In the genomic region with DNA sequence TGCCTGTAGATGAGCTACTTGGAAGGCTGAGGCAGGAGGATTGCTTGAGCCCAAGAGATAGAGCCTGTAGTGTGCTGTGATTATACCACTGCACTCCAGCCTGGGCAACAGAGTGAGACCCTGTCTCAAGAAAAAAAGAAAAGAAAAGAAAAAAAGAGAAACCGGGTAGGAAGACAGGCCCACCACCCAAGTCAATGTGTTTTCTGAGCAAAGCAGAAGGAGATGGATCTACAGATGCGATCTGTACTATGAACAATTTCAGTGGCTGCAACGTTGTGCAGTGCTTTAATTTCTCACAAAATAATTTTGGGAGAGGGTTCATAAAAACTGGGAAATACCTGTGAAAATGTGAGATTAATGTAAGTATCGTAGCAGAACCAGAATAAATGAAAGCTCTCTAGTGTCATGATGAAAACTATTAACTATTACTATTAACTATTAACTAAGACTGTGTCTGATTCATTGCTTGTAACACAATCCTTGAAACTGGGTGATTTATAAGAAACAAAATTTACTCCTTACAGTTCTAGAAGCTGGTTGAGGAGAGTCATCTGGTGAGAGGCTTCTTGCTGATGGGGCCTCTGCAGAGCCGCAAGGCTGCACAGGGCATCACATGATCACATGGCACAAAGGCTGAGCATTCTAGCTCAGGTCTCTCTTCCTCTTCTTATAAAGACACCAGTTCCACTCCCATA, we compare ENCODE assay signal across 9 cellular contexts.
DNase-seq lines count a peak whose midpoint lies in the region; ATAC-seq and TF ChIP-seq lines count a peak whose summit lies in the region.
"Had no signal": no experiment of that assay in that cellular context is flagged by ENCODE, and none has a peak within 500 bp of the region (broad histone marks: within the 10 kb centered on the region; RNA-seq: fewer than 3 reads in every experiment).

No MANE protein-coding gene starts in this region.

- no peaks in the 10 kb centered on the region for H3K79me2 ChIP-seq in trophoblast cell (ENCODE audit: control insufficient read depth, insufficient read depth, low read length, poor library complexity)

- H3K9ac ChIP-seq in trophoblast cell (ENCODE audit: low read length) (no peak overlapping the region), colonic mucosa (ENCODE audit: low read depth in 2 of 2, low read length in 2 of 2) (no peak overlapping the region)

- no peak for TF ChIP-seq CTCF in activated CD8-positive, alpha-beta T cell treated with anti-CD3 and anti-CD28 coated beads for 36 hours (IDR thresholded peaks at IDR 0.05)
- no peak for TF ChIP-seq CTCF in VCaP (conservative IDR thresholded peaks at IDR 0.05)
- no peak for TF ChIP-seq CTCF in colonic mucosa (IDR thresholded peaks at IDR 0.05)
- no peak for TF ChIP-seq CTCF in heart left ventricle (IDR thresholded peaks at IDR 0.05)

- peak overlapping the region; percentile 19 for H4K8ac ChIP-seq in trophoblast cell (ENCODE audit: low read depth, low read length)

- H3K4me1 ChIP-seq in trophoblast cell (ENCODE audit: control insufficient read depth in 1 of 2, insufficient read depth in 2 of 2, low read length in 2 of 2), result peaks cover 2 to 4% of the 10 kb centered on the region in 2 experiments
- no peaks in the 10 kb centered on the region for H3K4me1 ChIP-seq in colonic mucosa
- peaks cover 0 to 41% (median 13%) of the 10 kb centered on the region in 12 donors for H3K4me1 ChIP-seq in heart left ventricle

- no peak overlapping the region for H3K4me3 ChIP-seq in trophoblast cell (ENCODE audit: low read depth, low read length)
- no peak overlapping the region for H3K4me3 ChIP-seq in colonic mucosa
- H3K4me3 ChIP-seq in heart left ventricle, result no peak overlapping the region

- no peak overlapping the region for H4K91ac ChIP-seq in trophoblast cell (ENCODE audit: low read depth, low read length)

- H3K4me3 Mint-ChIP-seq in activated CD8-positive, alpha-beta T cell treated with anti-CD3 and anti-CD28 coated beads for 36 hours, result no peak overlapping the region
- no peak overlapping the region for H3K4me3 Mint-ChIP-seq in activated CD8-positive, alpha-beta T cell treated with anti-CD3 and anti-CD28 coated beads, Interleukin-2, amount 10 ng/mL, durations not matched to agents 7 days and 5 days

- H3K23ac ChIP-seq in trophoblast cell (ENCODE audit: low read length), result no peak overlapping the region

- no peaks in the 10 kb centered on the region for H3K36me3 Mint-ChIP-seq in activated CD8-positive, alpha-beta T cell treated with anti-CD3 and anti-CD28 coated beads for 36 hours (ENCODE audit: low read depth)
- H3K36me3 Mint-ChIP-seq in activated CD8-positive, alpha-beta T cell treated with anti-CD3 and anti-CD28 coated beads, Interleukin-2, amount 10 ng/mL, durations not matched to agents 7 days and 5 days (ENCODE audit: low read depth), result peaks cover 3% of the 10 kb centered on the region

- peaks cover 30% of the 10 kb centered on the region for H3K4me1 Mint-ChIP-seq in activated CD8-positive, alpha-beta T cell treated with anti-CD3 and anti-CD28 coated beads for 36 hours (ENCODE audit: low read depth)
- H3K4me1 Mint-ChIP-seq in activated CD8-positive, alpha-beta T cell treated with anti-CD3 and anti-CD28 coated beads, Interleukin-2, amount 10 ng/mL, durations not matched to agents 7 days and 5 days (ENCODE audit: low read depth), result peaks cover 58% of the 10 kb centered on the region

- ATAC-seq in activated CD8-positive, alpha-beta T cell treated with anti-CD3 and anti-CD28 coated beads for 36 hours, result peak; percentile 31
- no peak for ATAC-seq in activated CD8-positive, alpha-beta T cell treated with anti-CD3 and anti-CD28 coated beads, Interleukin-2, amount 10 ng/mL, durations not matched to agents 7 days and 5 days
- ATAC-seq in HG03108 (IDR thresholded peaks at IDR 0.05; ENCODE audit: unreplicated experiment), result peak; percentile 60
- ATAC-seq in heart left ventricle, result no peak

- H2BK5ac ChIP-seq in trophoblast cell (ENCODE audit: low read depth, low read length, poor library complexity), result no peak overlapping the region

- H3K9me3 ChIP-seq in trophoblast cell (ENCODE audit: insufficient read depth, low read depth, low read length) (no peaks in the 10 kb centered on the region), colonic mucosa (no peaks in the 10 kb centered on the region), heart left ventricle (no peaks in the 10 kb centered on the region)

- no CpG with 5 or more reads among the region's 5 CpGs for WGBS in trophoblast cell (ENCODE audit: extremely low coverage, insufficient coverage, insufficient read length)
- 90 to 95% (median 95%) methylated on average over 5 of the region's 5 CpGs for WGBS in heart left ventricle, 4 donors

- H3K27ac ChIP-seq in VCaP (peak overlapping the region; percentile 75; the same call in 1 of the 2 replicates), trophoblast cell (ENCODE audit: low read depth, low read length) (no peak overlapping the region), colonic mucosa (no peak overlapping the region), heart left ventricle (peak overlapping the region in 5 of 12 donors; percentile 85 to 93 (median 86))
- H3K27ac ChIP-seq: C4-2B had no signal

- TF ChIP-seq POLR2A in heart left ventricle (IDR thresholded peaks at IDR 0.05), result no peak

- peak overlapping the region; percentile 80 for H2BK12ac ChIP-seq in trophoblast cell (ENCODE audit: low read length)

- no peaks in the 10 kb centered on the region for H3K27me3 Mint-ChIP-seq in activated CD8-positive, alpha-beta T cell treated with anti-CD3 and anti-CD28 coated beads for 36 hours
- H3K27me3 Mint-ChIP-seq in activated CD8-positive, alpha-beta T cell treated with anti-CD3 and anti-CD28 coated beads, Interleukin-2, amount 10 ng/mL, durations not matched to agents 7 days and 5 days (ENCODE audit: low read depth), result no peaks in the 10 kb centered on the region

- peak overlapping the region; percentile 9 for H2AK5ac ChIP-seq in trophoblast cell (ENCODE audit: low read length)

- H3K14ac ChIP-seq in trophoblast cell (ENCODE audit: low read length), result no peak overlapping the region

- no peak overlapping the region for H4K12ac ChIP-seq in trophoblast cell (ENCODE audit: low read depth, low read length)

- intact Hi-C loops in activated CD8-positive, alpha-beta T cell treated with anti-CD3 and anti-CD28 coated beads for 36 hours (cut with micrococcal nuclease), result no loop called here
- intact Hi-C loops in colonic mucosa (cut with DNase I) (no loop called here), heart left ventricle (cut with DNase I) (loop anchor here in 3 of 10 donors (5.0 to 10.0 kb wide), 6 partner anchors 41 to 252 kb away; a partner anchor contains a TSS)

- peaks cover under 1% of the 10 kb centered on the region for H3K9me3 Mint-ChIP-seq in activated CD8-positive, alpha-beta T cell treated with anti-CD3 and anti-CD28 coated beads for 36 hours
- H3K9me3 Mint-ChIP-seq in activated CD8-positive, alpha-beta T cell treated with anti-CD3 and anti-CD28 coated beads, Interleukin-2, amount 10 ng/mL, durations not matched to agents 7 days and 5 days (ENCODE audit: insufficient read depth), result no peaks in the 10 kb centered on the region

- H3K36me3 ChIP-seq in trophoblast cell (ENCODE audit: control insufficient read depth in 1 of 2, insufficient read depth in 2 of 2, low read length in 2 of 2), result no peaks in the 10 kb centered on the region
- H3K36me3 ChIP-seq in colonic mucosa, result no peaks in the 10 kb centered on the region
- no peaks in the 10 kb centered on the region for H3K36me3 ChIP-seq in heart left ventricle

- no peak overlapping the region for H3K4me2 ChIP-seq in trophoblast cell (ENCODE audit: low read length)

- POLR2A ChIA-PET in activated CD8-positive, alpha-beta T cell treated with anti-CD3 and anti-CD28 coated beads for 36 hours (lab: Charles Lee), result interaction anchor here (0.6 kb wide), 1 partner anchor 25 kb away, joined by 3 read pairs; no protein-coding TSS in a partner anchor
- POLR2A ChIA-PET in activated CD8-positive, alpha-beta T cell treated with anti-CD3 and anti-CD28 coated beads, Interleukin-2, amount 10 ng/mL, durations not matched to agents 7 days and 5 days (lab: Charles Lee), result interaction anchor here (1.0 kb wide), 1 partner anchor 30 kb away, joined by 3 read pairs; no protein-coding TSS in a partner anchor

- CTCF ChIA-PET in activated CD8-positive, alpha-beta T cell treated with anti-CD3 and anti-CD28 coated beads for 36 hours (lab: Charles Lee), result interaction anchor here (2.0 kb wide), 1 partner anchor 13 kb away, joined by 5 read pairs; no protein-coding TSS in a partner anchor
- CTCF ChIA-PET in activated CD8-positive, alpha-beta T cell treated with anti-CD3 and anti-CD28 coated beads, Interleukin-2, amount 10 ng/mL, durations not matched to agents 7 days and 5 days (lab: Charles Lee), result interaction anchor here (0.9 to 1.4 kb wide), 2 partner anchors 70 to 76 kb away, joined by 3 read pairs; no protein-coding TSS in a partner anchor

- no peak overlapping the region for H2AFZ ChIP-seq in trophoblast cell (ENCODE audit: insufficient read depth, low read length, poor library complexity)

- H3K79me1 ChIP-seq in trophoblast cell (ENCODE audit: low read length), result peaks cover 12% of the 10 kb centered on the region

- H3K27me3 ChIP-seq in trophoblast cell (ENCODE audit: insufficient read depth, low read length) (no peaks in the 10 kb centered on the region), colonic mucosa (no peaks in the 10 kb centered on the region), heart left ventricle (no peaks in the 10 kb centered on the region)

- no peak overlapping the region for H3K18ac ChIP-seq in trophoblast cell (ENCODE audit: low read length)

- H3K4ac ChIP-seq in trophoblast cell (ENCODE audit: low read depth, low read length), result no peak overlapping the region

- no peak for DNase-seq in activated CD8-positive, alpha-beta T cell treated with anti-CD3 and anti-CD28 coated beads for 36 hours
- DNase-seq in activated CD8-positive, alpha-beta T cell treated with anti-CD3 and anti-CD28 coated beads, Interleukin-2, amount 10 ng/mL, durations not matched to agents 7 days and 5 days, result no peak
- DNase-seq in trophoblast cell, result no peak
- no peak for DNase-seq in colonic mucosa
- no peak for DNase-seq in heart left ventricle
- no peak for DNase-seq in occipital lobe (lab: John Stamatoyannopoulos, UW)

- peak overlapping the region; percentile 19 for H3K27ac Mint-ChIP-seq in activated CD8-positive, alpha-beta T cell treated with anti-CD3 and anti-CD28 coated beads for 36 hours
- no peak overlapping the region for H3K27ac Mint-ChIP-seq in activated CD8-positive, alpha-beta T cell treated with anti-CD3 and anti-CD28 coated beads, Interleukin-2, amount 10 ng/mL, durations not matched to agents 7 days and 5 days

- no peak overlapping the region for H2BK120ac ChIP-seq in trophoblast cell (ENCODE audit: insufficient read depth, low read length, poor library complexity)

Comparison
In these comparisons a context has a peak if more than half of its experiments do, and no peak if none do; other contexts are left out.
1. ATAC-seq: peak in activated CD8-positive, alpha-beta T cell treated with anti-CD3 and anti-CD28 coated beads for 36 hours (single experiment) and HG03108 (single experiment); none in activated CD8-positive, alpha-beta T cell treated with anti-CD3 and anti-CD28 coated beads, Interleukin-2, amount 10 ng/mL, durations not matched to agents 7 days and 5 days (single experiment) and heart left ventricle (0 of 4).